Comparison of ENCODE assay signal across 8 cellular contexts in the genomic region with DNA sequence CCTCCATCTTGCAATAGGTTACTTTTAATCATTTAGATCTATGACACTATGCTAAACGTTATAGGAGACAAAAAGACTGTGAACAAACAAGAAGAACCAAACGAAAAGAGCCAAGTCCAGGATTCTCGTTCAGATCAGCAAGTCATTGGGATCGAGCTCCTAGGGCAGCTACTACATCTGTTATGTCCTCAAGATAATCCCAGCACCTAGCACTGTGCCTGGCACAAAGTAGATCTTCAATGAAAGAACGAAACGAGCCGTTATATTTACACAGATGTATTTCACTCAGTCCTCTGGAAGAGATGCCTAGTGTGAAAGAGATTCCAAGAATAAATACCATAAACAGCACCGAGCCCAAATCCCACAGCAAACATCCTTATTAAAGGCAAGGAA. TPM values are rescaled to one million over a fixed set of nuclear protein-coding genes. Genes with fewer than 3 reads are reported as not detected.
DNase-seq lines count a peak whose midpoint lies in the region; ATAC-seq, FAIRE-seq and TF ChIP-seq lines count a peak whose summit lies in the region.

No MANE protein-coding gene starts in this region.

- no peaks in the 10 kb centered on the region for H3K9me3 ChIP-seq in left ventricle myocardium inferior (replicated peaks)
- no peaks in the 10 kb centered on the region for H3K9me3 ChIP-seq in skeletal muscle satellite cell (replicated peaks; ENCODE audit: low read length)

- POLR2A ChIA-PET in WTC11 (lab: Charles Lee): interaction anchor here (0.6 to 1.4 kb wide), 3 partner anchors 12 to 336 kb away, joined by 3 read pairs; no protein-coding TSS in a partner anchor

- peak overlapping the region; percentile 84 for H3K27ac ChIP-seq in left ventricle myocardium inferior (replicated peaks)

- H3K4me2 ChIP-seq in skeletal muscle satellite cell (ENCODE audit: low read length): peak overlapping the region; percentile 92

- peaks cover 38% of the 10 kb centered on the region for H3K4me1 Mint-ChIP-seq in WTC11

- no peaks in the 10 kb centered on the region for H3K9me3 Mint-ChIP-seq in WTC11

- peak overlapping the region; percentile 97 for H3K4me3 Mint-ChIP-seq in WTC11

- H3K27ac Mint-ChIP-seq in WTC11: peak overlapping the region; percentile 98

- H3K36me3 ChIP-seq in left ventricle myocardium inferior (no peaks in the 10 kb centered on the region), skeletal muscle satellite cell (ENCODE audit: insufficient read depth, low read length) (peaks cover 18% of the 10 kb centered on the region)

- no peak for DNase-seq in Right ventricle myocardium inferior (ENCODE audit: missing footprints)
- DNase-seq in cardiac septum (ENCODE audit: low spot score): no peak
- DNase-seq in WTC11 (ENCODE audit: low spot score): no peak
- no peak for DNase-seq in left ventricle myocardium inferior
- DNase-seq in GM12892 (ENCODE audit: insufficient read length): no peak

- H3K4me3 ChIP-seq in left ventricle myocardium inferior (peak overlapping the region; percentile 82), skeletal muscle satellite cell (ENCODE audit: low read length) (peak overlapping the region; percentile 92)

- FAIRE-seq in GM12892 (lab: Jason Lieb, UNC): no peak

- intact Hi-C loops in Right ventricle myocardium inferior (cut with DNase I): loop anchor here (10.0 kb wide), 1 partner anchor 300 kb away; the partner anchor contains the start of gene PSMC1
- intact Hi-C loops in cardiac septum (cut with DNase I): no loop called here
- intact Hi-C loops in left ventricle myocardium inferior (cut with micrococcal nuclease): no loop called here

- TF ChIP-seq POLR2A in GM12892 (IDR thresholded peaks at IDR 0.05; ENCODE audit: low read depth, low read length): no peak

- no peak for TF ChIP-seq CTCF in WTC11 (IDR thresholded peaks at IDR 0.05)
- TF ChIP-seq CTCF in left ventricle myocardium inferior (IDR thresholded peaks at IDR 0.05; ENCODE audit: borderline replicate concordance): no peak

- H3K27me3 ChIP-seq in left ventricle myocardium inferior (ENCODE audit: low read depth): no peaks in the 10 kb centered on the region
- H3K27me3 ChIP-seq in skeletal muscle satellite cell (ENCODE audit: control insufficient read depth, insufficient read depth, low read length): no peaks in the 10 kb centered on the region

- ATAC-seq in Right ventricle myocardium inferior (peak; percentile 4), WTC11 (no peak), HG03565 (IDR thresholded peaks at IDR 0.05; ENCODE audit: unreplicated experiment) (no peak), GM21367 (IDR thresholded peaks at IDR 0.05; ENCODE audit: unreplicated experiment) (no peak)

- H3K36me3 Mint-ChIP-seq in WTC11: peaks cover 11% of the 10 kb centered on the region

- CTCF ChIA-PET in WTC11 (lab: Charles Lee): interaction anchor here (1.0 to 3.8 kb wide), 7 partner anchors 14 to 155 kb away, joined by 3 to 66 read pairs (median 4); no protein-coding TSS in a partner anchor

- no peaks in the 10 kb centered on the region for H3K27me3 Mint-ChIP-seq in WTC11 (ENCODE audit: low read depth)

- peak overlapping the region; percentile 95 for H3K9ac ChIP-seq in skeletal muscle satellite cell (ENCODE audit: low read depth, low read length)

- H3K4me1 ChIP-seq in left ventricle myocardium inferior (peaks cover 25% of the 10 kb centered on the region), skeletal muscle satellite cell (ENCODE audit: control insufficient read depth, insufficient read depth, low read length) (peaks cover 22% of the 10 kb centered on the region)

TF ChIP-seq in WTC11, 78 proteins besides CTCF, POLR2A, EP300 and RAD21:
- no peak for TF ChIP-seq KAT7 (CRISPR knock-in tag; IDR thresholded peaks at IDR 0.05; ENCODE audit: borderline replicate concordance)
- no peak for TF ChIP-seq CREM (CRISPR knock-in tag; IDR thresholded peaks at IDR 0.05)
- no peak for TF ChIP-seq HMGA2 (CRISPR knock-in tag; IDR thresholded peaks at IDR 0.05)
- TF ChIP-seq, protein P1, sequence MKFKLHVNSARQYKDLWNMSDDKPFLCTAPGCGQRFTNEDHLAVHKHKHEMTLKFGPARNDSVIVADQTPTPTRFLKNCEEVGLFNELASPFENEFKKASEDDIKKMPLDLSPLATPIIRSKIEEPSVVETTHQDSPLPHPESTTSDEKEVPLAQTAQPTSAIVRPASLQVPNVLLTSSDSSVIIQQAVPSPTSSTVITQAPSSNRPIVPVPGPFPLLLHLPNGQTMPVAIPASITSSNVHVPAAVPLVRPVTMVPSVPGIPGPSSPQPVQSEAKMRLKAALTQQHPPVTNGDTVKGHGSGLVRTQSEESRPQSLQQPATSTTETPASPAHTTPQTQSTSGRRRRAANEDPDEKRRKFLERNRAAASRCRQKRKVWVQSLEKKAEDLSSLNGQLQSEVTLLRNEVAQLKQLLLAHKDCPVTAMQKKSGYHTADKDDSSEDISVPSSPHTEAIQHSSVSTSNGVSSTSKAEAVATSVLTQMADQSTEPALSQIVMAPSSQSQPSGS (CRISPR knock-in tag; IDR thresholded peaks at IDR 0.05; ENCODE audit: borderline replicate concordance, low read depth): no peak
- TF ChIP-seq ELF4 (CRISPR knock-in tag; IDR thresholded peaks at IDR 0.05; ENCODE audit: low read depth): no peak
- no peak for TF ChIP-seq ZNF281 (CRISPR knock-in tag; IDR thresholded peaks at IDR 0.05)
- TF ChIP-seq, protein P2, sequence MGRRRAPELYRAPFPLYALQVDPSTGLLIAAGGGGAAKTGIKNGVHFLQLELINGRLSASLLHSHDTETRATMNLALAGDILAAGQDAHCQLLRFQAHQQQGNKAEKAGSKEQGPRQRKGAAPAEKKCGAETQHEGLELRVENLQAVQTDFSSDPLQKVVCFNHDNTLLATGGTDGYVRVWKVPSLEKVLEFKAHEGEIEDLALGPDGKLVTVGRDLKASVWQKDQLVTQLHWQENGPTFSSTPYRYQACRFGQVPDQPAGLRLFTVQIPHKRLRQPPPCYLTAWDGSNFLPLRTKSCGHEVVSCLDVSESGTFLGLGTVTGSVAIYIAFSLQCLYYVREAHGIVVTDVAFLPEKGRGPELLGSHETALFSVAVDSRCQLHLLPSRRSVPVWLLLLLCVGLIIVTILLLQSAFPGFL (CRISPR knock-in tag; IDR thresholded peaks at IDR 0.05; ENCODE audit: borderline replicate concordance): no peak
- TF ChIP-seq PRDM15 (CRISPR knock-in tag; IDR thresholded peaks at IDR 0.05): no peak
- no peak for TF ChIP-seq ZBTB21 (CRISPR knock-in tag; IDR thresholded peaks at IDR 0.05; ENCODE audit: borderline replicate concordance)
- no peak for TF ChIP-seq TEAD4 (CRISPR knock-in tag; IDR thresholded peaks at IDR 0.05)
TF ChIP-seq in WTC11: peak in this region for 0.

RNA-seq across cellular contexts. Expression of gene EFCAB11, which starts 0.5 kb away (rescaled TPM):
- total RNA-seq in Right ventricle myocardium inferior (3.5 TPM), cardiac septum (1.9 TPM), WTC11 (2021) (15.5 to 18.8 TPM (median 18.0 TPM) in 3 replicates), left ventricle myocardium inferior (2.2 TPM)
- total RNA-seq in skeletal muscle satellite cell (2012; rRNA removed): 3.8 and 7.2 TPM in 2 replicates
- polyA plus RNA-seq in GM12892 (2012; ENCODE audit: missing spikeins): 11.0 TPM

RNA-seq across cellular contexts. Expression of gene TDP1, which starts 0.7 kb away (rescaled TPM):
- total RNA-seq in Right ventricle myocardium inferior: 5.2 TPM
- total RNA-seq in cardiac septum: 2.8 TPM
- total RNA-seq in WTC11 (2021): 54.2 to 59.8 TPM (median 57.3 TPM) in 3 replicates
- 3.4 TPM for total RNA-seq in left ventricle myocardium inferior
- total RNA-seq in skeletal muscle satellite cell (2012; rRNA removed): 18.5 and 22.9 TPM in 2 replicates
- polyA plus RNA-seq in GM12892 (2012; ENCODE audit: missing spikeins): 34.1 TPM
